Comparison of ENCODE assay signal across 12 cellular contexts in the genomic region with DNA sequence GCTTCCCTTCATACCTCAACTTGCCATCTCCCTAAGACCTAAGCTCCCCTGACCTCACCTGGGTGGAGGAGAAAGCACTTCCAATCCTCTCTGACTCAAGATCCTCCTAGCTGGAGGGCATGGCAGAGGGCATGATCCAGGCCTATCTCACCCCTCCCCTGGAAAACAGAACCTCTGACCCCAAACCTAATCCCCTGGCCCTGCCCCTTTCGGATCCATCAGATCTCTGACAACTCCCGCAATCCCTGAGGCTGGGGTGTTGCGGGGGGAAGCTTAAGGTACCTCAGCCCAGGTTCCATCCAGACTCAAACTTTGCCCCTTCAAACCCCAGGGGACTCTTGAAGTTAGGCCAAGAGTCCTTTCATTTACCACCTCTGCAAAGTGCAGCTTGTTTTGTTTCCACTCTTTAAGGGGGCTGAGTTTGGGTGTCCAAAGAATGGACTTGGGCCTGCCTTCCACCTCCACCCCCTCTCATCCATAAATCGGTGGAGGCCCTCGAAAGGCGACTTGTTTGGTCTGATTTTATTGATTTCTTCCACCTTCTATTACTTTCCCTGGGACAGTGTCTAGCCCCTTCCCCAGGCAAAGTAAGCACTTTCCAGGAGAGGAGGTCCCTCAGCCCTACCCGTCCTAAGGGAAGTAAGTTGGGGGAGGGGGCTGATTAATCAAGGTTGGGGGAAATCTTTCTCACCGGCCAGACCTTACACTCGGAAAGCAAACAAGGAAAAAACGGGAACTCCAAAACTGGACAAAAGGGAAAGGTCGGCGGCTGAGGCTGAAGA. TPM values are rescaled to one million over a fixed set of nuclear protein-coding genes. Genes with fewer than 3 reads are reported as not detected.
DNase-seq lines count a peak whose midpoint lies in the region; ATAC-seq and TF ChIP-seq lines count a peak whose summit lies in the region.
"Had no signal": no experiment of that assay in that cellular context is flagged by ENCODE, and none has a peak within 500 bp of the region (broad histone marks: within the 10 kb centered on the region; RNA-seq: fewer than 3 reads in every experiment).

No MANE protein-coding gene starts in this region.

- H3K14ac ChIP-seq in trophoblast cell (ENCODE audit: low read length), result no peak overlapping the region

- H3K79me1 ChIP-seq in trophoblast cell (ENCODE audit: low read length), result no peaks in the 10 kb centered on the region

- H3K18ac ChIP-seq in trophoblast cell (ENCODE audit: low read length), result no peak overlapping the region

- no CpG with 5 or more reads among the region's 12 CpGs for WGBS in trophoblast cell (ENCODE audit: extremely low coverage, insufficient coverage, insufficient read length)
- WGBS in sigmoid colon, 2 donors, result 41 to 72% methylated on average over 12 of the region's 12 CpGs

- peak overlapping the region; percentile 13 for H3K4me2 ChIP-seq in trophoblast cell (ENCODE audit: low read length)

- H2AFZ ChIP-seq in trophoblast cell (ENCODE audit: insufficient read depth, low read length, poor library complexity), result no peak overlapping the region

- H2BK120ac ChIP-seq in trophoblast cell (ENCODE audit: insufficient read depth, low read length, poor library complexity), result no peak overlapping the region

- CTCF ChIA-PET in RWPE1 (lab: Yijun Ruan, JAX), result interaction anchor here (0.5 to 0.8 kb wide), 3 partner anchors 9 to 1531 kb away, joined by 3 to 7 read pairs (median 3); no protein-coding TSS in a partner anchor

- H3K9me3 ChIP-seq in trophoblast cell (ENCODE audit: insufficient read depth, low read depth, low read length) (no peaks in the 10 kb centered on the region), sigmoid colon (no peaks in the 10 kb centered on the region)
- H3K9me3 ChIP-seq: breast epithelium had no signal

- no peaks in the 10 kb centered on the region for H3K79me2 ChIP-seq in trophoblast cell (ENCODE audit: control insufficient read depth, insufficient read depth, low read length, poor library complexity)

- intact Hi-C loops in sigmoid colon (cut with DNase I), result loop anchor here (5.0 kb wide), 1 partner anchor 245 kb away; a partner anchor contains a TSS

- H3K23ac ChIP-seq in trophoblast cell (ENCODE audit: low read length), result no peak overlapping the region

- H3K27ac ChIP-seq in RWPE1 (peak overlapping the region; percentile 18; the same call in 1 of the 2 replicates), trophoblast cell (ENCODE audit: low read depth, low read length) (no peak overlapping the region), sigmoid colon (no peak overlapping the region)
- H3K27ac ChIP-seq: breast epithelium had no signal

- TF ChIP-seq CTCF in RWPE1 (conservative IDR thresholded peaks at IDR 0.05; ENCODE audit: low read depth) (no peak), fibroblast of villous mesenchyme (IDR thresholded peaks at IDR 0.05; ENCODE audit: insufficient read depth, low read depth, low read length) (peak; percentile 6), sigmoid colon (IDR thresholded peaks at IDR 0.05) (no peak)

- H3K4me3 Mint-ChIP-seq in activated T-cell treated with anti-CD3 and anti-CD28 coated beads, Interleukin-2, amount 50 U/mL, for 4 hours, result peak overlapping the region; percentile 83

- H3K4me1 Mint-ChIP-seq in activated T-cell treated with anti-CD3 and anti-CD28 coated beads, Interleukin-2, amount 50 U/mL, for 4 hours (ENCODE audit: low read depth), result peaks cover 40% of the 10 kb centered on the region

- H3K9me3 Mint-ChIP-seq in activated T-cell treated with anti-CD3 and anti-CD28 coated beads, Interleukin-2, amount 50 U/mL, for 4 hours, result no peaks in the 10 kb centered on the region

- H3K4me3 ChIP-seq in fibroblast of villous mesenchyme (ENCODE audit: low read depth, low read length) (no peak overlapping the region), trophoblast cell (ENCODE audit: low read depth, low read length) (no peak overlapping the region), sigmoid colon (no peak overlapping the region)
- H3K4me3 ChIP-seq: breast epithelium had no signal

- no peak overlapping the region for H4K91ac ChIP-seq in trophoblast cell (ENCODE audit: low read depth, low read length)

- no peak overlapping the region for H2BK12ac ChIP-seq in trophoblast cell (ENCODE audit: low read length)

- H2AK5ac ChIP-seq in trophoblast cell (ENCODE audit: low read length), result no peak overlapping the region

- no peak overlapping the region for H2BK5ac ChIP-seq in trophoblast cell (ENCODE audit: low read depth, low read length, poor library complexity)

- H3K27me3 ChIP-seq in trophoblast cell (ENCODE audit: insufficient read depth, low read length), result peaks cover 68% of the 10 kb centered on the region
- peaks cover 25 to 73% (median 66%) of the 10 kb centered on the region in 3 donors for H3K27me3 ChIP-seq in sigmoid colon

- peaks cover 12 to 13% of the 10 kb centered on the region in 2 experiments for H3K4me1 ChIP-seq in trophoblast cell (ENCODE audit: control insufficient read depth in 1 of 2, insufficient read depth in 2 of 2, low read length in 2 of 2)
- H3K4me1 ChIP-seq in sigmoid colon, result peaks cover 0 to 33% (median 30%) of the 10 kb centered on the region in 4 donors

- no peaks in the 10 kb centered on the region for H3K36me3 Mint-ChIP-seq in activated T-cell treated with anti-CD3 and anti-CD28 coated beads, Interleukin-2, amount 50 U/mL, for 4 hours (ENCODE audit: insufficient read depth)

- H3K4ac ChIP-seq in trophoblast cell (ENCODE audit: low read depth, low read length), result no peak overlapping the region

- H4K12ac ChIP-seq in trophoblast cell (ENCODE audit: low read depth, low read length), result no peak overlapping the region

- no peak for DNase-seq in activated T-cell treated with anti-CD3 and anti-CD28 coated beads, Interleukin-2, amount 50 U/mL, for 4 hours
- DNase-seq in activated T-cell treated with anti-CD3 and anti-CD28 coated beads for 4 hours (no peak), RWPE1 (ENCODE audit: low spot score) (no peak), fibroblast of villous mesenchyme (ENCODE audit: low read depth) (no peak), trophoblast cell (no peak), sigmoid colon (no peak), AG08395 (ENCODE audit: low spot score) (no peak)
- no peak for DNase-seq in stimulated activated CD4-positive, alpha-beta T cell treated with anti-CD3 and anti-CD28 coated beads, Interleukin-1b, Interleukin-23, amount 100 ng/mL, for 48 hours
- DNase-seq: GDM1, left ventricle myocardium superior, NCI-H1105 treated with DMSO at 0.1 percent for 48 hours had no signal

- POLR2A ChIA-PET in RWPE1 (lab: Yijun Ruan, JAX; ENCODE audit: low non-redundant PET), result interaction anchor here (0.6 kb wide), 1 partner anchor 63 kb away, joined by 7 read pairs; no protein-coding TSS in a partner anchor

- H4K8ac ChIP-seq in trophoblast cell (ENCODE audit: low read depth, low read length), result no peak overlapping the region

- H3K36me3 ChIP-seq in trophoblast cell (ENCODE audit: control insufficient read depth in 1 of 2, insufficient read depth in 2 of 2, low read length in 2 of 2), result no peaks in the 10 kb centered on the region
- H3K36me3 ChIP-seq in sigmoid colon, result no peaks in the 10 kb centered on the region
- H3K36me3 ChIP-seq: breast epithelium had no signal

- peaks cover 47% of the 10 kb centered on the region for H3K27me3 Mint-ChIP-seq in activated T-cell treated with anti-CD3 and anti-CD28 coated beads, Interleukin-2, amount 50 U/mL, for 4 hours (ENCODE audit: low read depth)

- no peak for TF ChIP-seq POLR2A in sigmoid colon (IDR thresholded peaks at IDR 0.05)

- no peak for TF ChIP-seq EP300 in sigmoid colon (IDR thresholded peaks at IDR 0.05)

- H3K9ac ChIP-seq in trophoblast cell (ENCODE audit: low read length), result peak overlapping the region; percentile 14

- ATAC-seq in activated T-cell treated with anti-CD3 and anti-CD28 coated beads, Interleukin-2, amount 50 U/mL, for 4 hours, result no peak
- ATAC-seq: left ventricle myocardium superior had no signal

RNA-seq across cellular contexts. Expression of a gene that starts 2.6 kb away (rescaled TPM):
- 100 to 1,000 TPM; 110 to 131 (median 110) TPM for total RNA-seq in activated T-cell treated with anti-CD3 and anti-CD28 coated beads, Interleukin-2, amount 50 U/mL, for 4 hours
- 0.97 and 1.3 TPM in 2 replicates for total RNA-seq in fibroblast of villous mesenchyme
- 1.8 TPM in 2 replicates for polyA plus RNA-seq in trophoblast cell (2013)
- total RNA-seq in sigmoid colon, result 1 to 10 TPM in 2 of 4 donors, under 1 TPM in 2; 0.36 to 2.8 (median 1.3) TPM
- polyA plus RNA-seq in sigmoid colon, result 1 to 10 TPM in 1 of 3 donors, not detected in 2; 2.4 TPM

RNA-seq across cellular contexts. Expression of a gene that starts 32.9 kb away (rescaled TPM):
- total RNA-seq in activated T-cell treated with anti-CD3 and anti-CD28 coated beads, Interleukin-2, amount 50 U/mL, for 4 hours, result 100 to 1,000 TPM; 263 to 315 (median 286) TPM
- 24.2 and 25.5 TPM in 2 replicates for total RNA-seq in fibroblast of villous mesenchyme
- polyA plus RNA-seq in trophoblast cell (2013), result 15.3 and 16.2 TPM in 2 replicates
- 10 to 100 TPM; 48.9 to 90.3 (median 69.9) TPM for total RNA-seq in sigmoid colon
- 10 to 100 TPM; 15.3 to 86.5 (median 16.2) TPM for polyA plus RNA-seq in sigmoid colon

RNA-seq across cellular contexts. Expression of a gene that starts 58.0 kb away (rescaled TPM):
- total RNA-seq in activated T-cell treated with anti-CD3 and anti-CD28 coated beads, Interleukin-2, amount 50 U/mL, for 4 hours, result 10 to 100 TPM; 47.2 to 73.3 (median 67.8) TPM
- total RNA-seq in fibroblast of villous mesenchyme (2.6 and 3.9 TPM in 2 replicates), sigmoid colon (10 to 100 TPM in 3 of 4 donors, 1 to 10 TPM in 1; 9.2 to 19.3 (median 14.6) TPM)
- 7.1 and 7.8 TPM in 2 replicates for polyA plus RNA-seq in trophoblast cell (2013)
- 100 to 1,000 TPM; 104 to 115 (median 108) TPM for polyA plus RNA-seq in sigmoid colon

Comparison
In these comparisons a context has a peak if more than half of its experiments do, and no peak if none do; other contexts are left out.
1. RNA of a gene that starts 2.6 kb away (total RNA-seq): 110 to 131 TPM in activated T-cell treated with anti-CD3 and anti-CD28 coated beads, Interleukin-2, amount 50 U/mL, for 4 hours; 0.36 to 2.8 TPM in sigmoid colon and 0.97 to 1.3 TPM in fibroblast of villous mesenchyme; every median in the first group is over 10 times any median in the second.